In the genomic region with DNA sequence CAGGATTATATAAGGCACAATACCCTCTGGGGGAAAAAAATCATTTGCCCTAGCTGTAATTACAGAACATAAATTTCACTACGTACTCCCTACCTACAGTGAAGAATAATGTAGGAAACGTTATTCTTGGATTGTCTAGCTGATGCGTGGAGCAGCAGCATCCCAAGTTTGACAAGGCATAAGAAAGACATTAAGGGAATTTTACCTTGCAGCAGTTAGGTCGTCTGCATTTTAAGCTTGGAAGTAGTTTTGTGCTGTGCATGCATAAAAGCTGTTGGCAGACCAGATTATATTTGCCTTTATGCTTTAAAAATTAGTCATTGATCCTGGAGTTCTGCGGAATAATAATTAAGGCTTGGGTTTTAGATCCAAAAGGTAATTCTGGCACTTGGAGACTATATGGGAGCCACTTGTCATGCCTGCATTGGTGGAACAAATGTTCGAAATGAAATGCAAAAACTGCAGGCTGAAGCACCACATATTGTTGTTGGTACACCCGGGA, we compare ENCODE assay signal across 1 cellular context.
TF ChIP-seq lines count a peak whose summit lies in the region.

No MANE protein-coding gene starts in this region.

TF ChIP-seq in GM12878, 131 proteins besides CTCF, POLR2A, EP300 and RAD21:
- TF ChIP-seq KLF5 (IDR thresholded peaks at IDR 0.05; ENCODE audit: partially characterized antibody), result no peak
- TF ChIP-seq POU2F2 (IDR thresholded peaks at IDR 0.05; ENCODE audit: borderline replicate concordance, low read depth, low read length), result 0 out of 3 replicates have a peak, but pooled peaks have one; percentile 34
- TF ChIP-seq POLR2AphosphoS5 (IDR thresholded peaks at IDR 0.05; ENCODE audit: low read length), result peak; percentile 30
- TF ChIP-seq SMARCA5 (IDR thresholded peaks at IDR 0.05), result no peak
- no peak for TF ChIP-seq MYB (IDR thresholded peaks at IDR 0.05; ENCODE audit: borderline replicate concordance, low read depth, low read length)
- TF ChIP-seq ZBED1 (IDR thresholded peaks at IDR 0.05; ENCODE audit: borderline replicate concordance), result 0 out of 2 replicates have a peak, but pooled peaks have one; percentile 36
- TF ChIP-seq, protein P1, sequence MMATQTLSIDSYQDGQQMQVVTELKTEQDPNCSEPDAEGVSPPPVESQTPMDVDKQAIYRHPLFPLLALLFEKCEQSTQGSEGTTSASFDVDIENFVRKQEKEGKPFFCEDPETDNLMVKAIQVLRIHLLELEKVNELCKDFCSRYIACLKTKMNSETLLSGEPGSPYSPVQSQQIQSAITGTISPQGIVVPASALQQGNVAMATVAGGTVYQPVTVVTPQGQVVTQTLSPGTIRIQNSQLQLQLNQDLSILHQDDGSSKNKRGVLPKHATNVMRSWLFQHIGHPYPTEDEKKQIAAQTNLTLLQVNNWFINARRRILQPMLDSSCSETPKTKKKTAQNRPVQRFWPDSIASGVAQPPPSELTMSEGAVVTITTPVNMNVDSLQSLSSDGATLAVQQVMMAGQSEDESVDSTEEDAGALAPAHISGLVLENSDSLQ (IDR thresholded peaks at IDR 0.05), result no peak
